Comparison of ENCODE assay signal across 10 cellular contexts in the genomic region with DNA sequence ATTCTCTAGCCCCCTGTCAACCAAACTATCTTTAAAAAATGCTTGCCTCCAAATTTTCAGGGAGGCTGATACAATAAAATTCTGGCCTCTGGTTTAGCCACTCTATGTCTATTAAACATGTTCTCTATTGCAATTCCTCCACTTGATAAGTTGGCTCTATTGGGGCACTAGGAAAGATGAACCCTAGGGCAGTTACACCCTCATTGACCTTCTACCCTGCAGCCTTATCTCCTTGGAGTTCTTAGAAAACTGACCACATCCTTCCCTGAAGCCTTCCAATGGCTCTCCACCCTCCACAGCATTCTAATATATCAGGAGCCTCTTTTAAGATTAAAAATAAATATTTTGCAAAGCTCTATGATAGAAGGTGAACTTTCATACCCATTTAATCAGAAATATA. TPM values are rescaled to one million over a fixed set of nuclear protein-coding genes. Genes with fewer than 3 reads are reported as not detected.
"Had no signal": no experiment of that assay in that cellular context is flagged by ENCODE, and none has a peak within 500 bp of the region (broad histone marks: within the 10 kb centered on the region; RNA-seq: fewer than 3 reads in every experiment).

No MANE protein-coding gene starts in this region.

- H3K4me2 ChIP-seq: GM23338 had no signal

- DNase-seq: H7, HFFc6, IMR-90, KBM-7 had no signal

- H2AFZ ChIP-seq: GM23338 had no signal

- ATAC-seq: GM23338, HCT116 had no signal

- H3K36me3 ChIP-seq: HAP-1 had no signal

- FAIRE-seq: HTR-8/SVneo had no signal

- H3K4me3 ChIP-seq: GM23338, HAP-1 had no signal

- H3K4me3 Mint-ChIP-seq: GM23338, HFFc6 had no signal

- H3K9me3 Mint-ChIP-seq: HFFc6 had no signal

RNA-seq across cellular contexts. Expression of a gene that starts 30.6 kb away (rescaled TPM):
- total RNA-seq: H4, HFFc6, HT-29, IMR-90 had no signal
- polyA plus RNA-seq: IMR-90 had no signal
